ENCODE assay signal across 11 cellular contexts in the genomic region with DNA sequence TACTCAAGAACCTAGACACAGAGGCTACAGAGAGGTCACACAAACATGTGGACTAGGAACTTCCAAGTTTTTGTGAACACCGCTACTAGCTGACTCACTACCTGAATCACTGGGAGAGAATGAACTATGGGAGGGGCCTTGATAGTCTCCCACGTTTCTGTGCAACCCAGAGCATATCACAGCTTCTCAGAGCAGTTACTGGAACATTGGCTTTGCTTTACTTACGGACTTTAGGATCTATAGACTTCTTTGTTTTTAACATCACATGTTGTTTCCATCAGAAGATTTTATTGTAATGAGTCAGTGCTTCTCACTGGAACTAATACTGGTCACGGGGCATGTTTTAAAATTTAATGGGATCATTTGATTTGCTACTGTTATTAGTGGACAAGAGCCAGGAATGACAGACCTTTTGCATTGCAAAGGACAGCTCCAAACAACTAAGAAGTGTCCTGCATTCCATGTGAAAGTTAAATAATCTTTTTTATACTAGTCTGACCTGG. TPM values are rescaled to one million over a fixed set of nuclear protein-coding genes. Genes with fewer than 3 reads are reported as not detected.
DNase-seq lines count a peak whose midpoint lies in the region.
"Had no signal": no experiment of that assay in that cellular context is flagged by ENCODE, and none has a peak within 500 bp of the region (broad histone marks: within the 10 kb centered on the region; RNA-seq: fewer than 3 reads in every experiment).

No MANE protein-coding gene starts in this region.

- DNase-seq in GM04504 (ENCODE audit: low read depth) (peak; percentile 98), SK-MEL-5 (ENCODE audit: low read depth, low spot score) (peak; percentile 96), fibroblast of peridontal ligament (ENCODE audit: extremely low read depth) (peak; percentile 82), renal cortical epithelial cell (ENCODE audit: low read depth) (peak; percentile 100), occipital lobe (lab: John Stamatoyannopoulos, UW) (no peak), NCI-H82 treated with DMSO at 0.1 percent for 48 hours (lab: John Stamatoyannopoulos, UW; ENCODE audit: unreplicated experiment) (no peak)
- DNase-seq in activated CD4-positive, alpha-beta T cell treated with anti-CD3 and anti-CD28 coated beads, Interleukin-2, amount 50 U/mL, for 48 hours: no peak
- DNase-seq in stimulated activated CD4-positive, alpha-beta T cell treated with anti-CD3 and anti-CD28 coated beads, Interleukin-2, amount 100 ng/mL, for 48 hours: no peak
- DNase-seq: GF-D8; NCI-H1417 treated with DMSO at 0.1 percent for 48 hours; stimulated activated CD4-positive, alpha-beta T cell treated with anti-CD3 and anti-CD28 coated beads, Interleukin-4, amount 100 ng/mL, for 24 hours had no signal

- in situ Hi-C loops in SK-MEL-5 (cut with HindIII; ENCODE audit: low pct_unique_long_range_greater_than_20kb, low sequenced_read_pairs): no loop called here

RNA-seq across cellular contexts. Expression of gene RTP4, which starts 35.6 kb away (rescaled TPM):
- total RNA-seq in SK-MEL-5 (2014; rRNA removed; shearing (Covaris generic)): 8.2 and 10.8 TPM in 2 replicates
- polyA plus RNA-seq in SK-MEL-5 (2015; cell fraction: cytosol; rRNA removed): 3.8 and 5.4 TPM in 2 replicates
- polyA plus RNA-seq in SK-MEL-5 (2015; cell fraction: nucleus; rRNA removed): 1.7 and 3.4 TPM in 2 replicates
- total RNA-seq in renal cortical epithelial cell (1.1 and 6.9 TPM in 2 replicates), occipital lobe (not detected)

Comparison
In these comparisons a context has a peak if more than half of its experiments do, and no peak if none do; other contexts are left out.
1. DNase-seq: peak in GM04504 (single experiment), SK-MEL-5 (single experiment), fibroblast of peridontal ligament (single experiment) and renal cortical epithelial cell (single experiment); none in occipital lobe (single experiment), NCI-H82 treated with DMSO at 0.1 percent for 48 hours (single experiment), activated CD4-positive, alpha-beta T cell treated with anti-CD3 and anti-CD28 coated beads, Interleukin-2, amount 50 U/mL, for 48 hours (0 of 2) and stimulated activated CD4-positive, alpha-beta T cell treated with anti-CD3 and anti-CD28 coated beads, Interleukin-2, amount 100 ng/mL, for 48 hours (0 of 2).